In genomic region chr6:110514818-110515217, GRCh38 we compare ENCODE assay signal across 16 cellular contexts. TPM values are rescaled to one million over a fixed set of nuclear protein-coding genes. Genes with fewer than 3 reads are reported as not detected.
DNase-seq lines count a peak whose midpoint lies in the region; ATAC-seq, FAIRE-seq and TF ChIP-seq lines count a peak whose summit lies in the region.
"Had no signal": no experiment of that assay in that cellular context is flagged by ENCODE, and none has a peak within 500 bp of the region (broad histone marks: within the 10 kb centered on the region; RNA-seq: fewer than 3 reads in every experiment).

No MANE protein-coding gene starts in this region.

- no peaks in the 10 kb centered on the region for H3K27me3 ChIP-seq in foreskin keratinocyte

- TF ChIP-seq CTCF in NB4 (IDR thresholded peaks at IDR 0.05; ENCODE audit: low read depth, low read length): no peak
- no peak for TF ChIP-seq CTCF in foreskin keratinocyte (conservative IDR thresholded peaks at IDR 0.05)

- peaks cover 13% of the 10 kb centered on the region for H3K4me1 ChIP-seq in foreskin keratinocyte

- DNase-seq in GM12891 (ENCODE audit: insufficient read length, low spot score) (no peak), NB4 (ENCODE audit: low read depth) (peak; percentile 76), SIG-M5 treated with dmso at 0.1 percent for 504 hours (lab: John Stamatoyannopoulos, UW; ENCODE audit: unreplicated experiment) (peak; percentile 62), memory B cell (ENCODE audit: low spot score in 2 of 2) (peak in 1 of 2 donors; percentile 1), left colon (no peak), foreskin keratinocyte (no peak), activated T-cell treated with anti-CD3 and anti-CD28 coated beads for 4 hours (no peak), COLO829 (ENCODE audit: low spot score) (no peak)
- DNase-seq: Calu3; CD4-positive, CD25-positive, alpha-beta regulatory T cell; NCI-H1105; NCI-H1694 treated with DMSO at 0.1 percent for 48 hours; NCI-H345; T-cell had no signal

- H3K27me3 Mint-ChIP-seq in memory B cell: peaks cover 11% of the 10 kb centered on the region

- no peaks in the 10 kb centered on the region for H3K4me1 Mint-ChIP-seq in memory B cell
- H3K4me1 Mint-ChIP-seq: CD4-positive, CD25-positive, alpha-beta regulatory T cell; T-cell had no signal

- H3K4me3 Mint-ChIP-seq in memory B cell: no peak overlapping the region
- H3K4me3 Mint-ChIP-seq: CD4-positive, CD25-positive, alpha-beta regulatory T cell; T-cell had no signal

- TF ChIP-seq POLR2A in GM12891 (IDR thresholded peaks at IDR 0.05; ENCODE audit: low read depth, low read length) (no peak), NB4 (IDR thresholded peaks at IDR 0.05; ENCODE audit: extremely low read depth, insufficient read length) (no peak)

- H3K4me3 ChIP-seq in NB4 (ENCODE audit: low read depth, low read length): no peak overlapping the region
- H3K4me3 ChIP-seq: A549 had no signal

- FAIRE-seq in GM12891 (lab: Jason Lieb, UNC): no peak
- FAIRE-seq: A549 had no signal

- no peaks in the 10 kb centered on the region for H3K36me3 Mint-ChIP-seq in memory B cell
- H3K36me3 Mint-ChIP-seq: CD4-positive, CD25-positive, alpha-beta regulatory T cell; T-cell had no signal

- peak; percentile 56 for ATAC-seq in memory B cell (ENCODE audit: low read depth)
- ATAC-seq in left colon: no peak
- ATAC-seq in foreskin keratinocyte: no peak
- ATAC-seq: A549, T-cell had no signal

- H3K9me3 Mint-ChIP-seq in memory B cell: no peaks in the 10 kb centered on the region
- H3K9me3 Mint-ChIP-seq: T-cell had no signal

- H3K27ac Mint-ChIP-seq in memory B cell: no peak overlapping the region
- H3K27ac Mint-ChIP-seq: CD4-positive, CD25-positive, alpha-beta regulatory T cell; T-cell had no signal

- intact Hi-C loops in left colon (cut with DNase I, micrococcal nuclease): no loop called here

- H3K27ac ChIP-seq in foreskin keratinocyte: no peak overlapping the region
- H3K27ac ChIP-seq: A549 had no signal

TF ChIP-seq in GM12891, 5 proteins besides CTCF, POLR2A, EP300 and RAD21:
- TF ChIP-seq SPI1 (IDR thresholded peaks at IDR 0.05; ENCODE audit: low read depth, low read length): peak; percentile 93
- no peak for TF ChIP-seq PAX5 (IDR thresholded peaks at IDR 0.05; ENCODE audit: insufficient read depth, low read length, severe bottlenecking)

RNA-seq across cellular contexts. Expression of gene SLC22A16, which starts 38.4 kb away (rescaled TPM):
- polyA plus RNA-seq in GM12891 (2012; ENCODE audit: low read depth, missing spikeins): 0.10 TPM
- total RNA-seq in left colon: not detected
- total RNA-seq in foreskin keratinocyte: not detected in 2 replicates
- 0.09 TPM in 1 of 2 replicates, not detected in the other for polyA plus RNA-seq in foreskin keratinocyte
- total RNA-seq: Calu3, H4, T-cell had no signal
- polyA plus RNA-seq: A549; CD4-positive, CD25-positive, alpha-beta regulatory T cell had no signal

Comparison
In these comparisons a context has a peak if more than half of its experiments do, and no peak if none do; other contexts are left out.
1. DNase-seq: peak in NB4 (single experiment) and SIG-M5 treated with dmso at 0.1 percent for 504 hours (single experiment); none in GM12891 (single experiment), left colon (0 of 2), foreskin keratinocyte (0 of 2), activated T-cell treated with anti-CD3 and anti-CD28 coated beads for 4 hours (single experiment) and COLO829 (single experiment).